In genomic region chr16:57091200-57091989, GRCh38 we compare ENCODE assay signal across 1 cellular context.
TF ChIP-seq lines count a peak whose summit lies in the region.

No MANE protein-coding gene starts in this region.

TF ChIP-seq in K562, 482 proteins besides CTCF, POLR2A, EP300 and RAD21 (continued from another document):
- TF ChIP-seq FOXP4 (CRISPR knock-in tag; IDR thresholded peaks at IDR 0.05; ENCODE audit: borderline replicate concordance), result 0 out of 2 replicates have a peak, but pooled peaks have one; percentile 51
